In the genomic region with DNA sequence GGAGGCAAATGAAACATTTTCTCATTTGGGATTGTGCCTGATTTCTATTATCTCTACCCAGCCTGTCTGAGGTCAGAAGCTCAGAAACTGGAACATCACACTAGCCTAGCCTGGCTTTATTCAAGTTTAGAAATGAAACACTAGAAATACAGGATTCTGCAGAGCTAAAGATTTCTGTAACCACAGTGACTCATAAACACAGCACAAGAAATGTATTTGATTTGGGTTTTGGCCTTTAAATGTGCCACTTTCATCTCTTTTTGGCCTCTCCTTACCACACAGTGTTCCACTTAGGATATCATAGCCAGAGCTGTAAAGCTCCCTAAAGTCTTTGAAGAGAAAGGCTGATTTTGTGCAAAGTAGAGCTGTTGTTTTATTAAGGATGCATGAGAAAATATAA, we compare ENCODE assay signal across 20 cellular contexts.
A peak's percentile ranks its signal among the peaks of the same experiment; 100 is the strongest.
DNase-seq lines count a peak whose midpoint lies in the region; ATAC-seq, FAIRE-seq and TF ChIP-seq lines count a peak whose summit lies in the region.
"Had no signal": no experiment of that assay in that cellular context is flagged by ENCODE, and none has a peak within 500 bp of the region (broad histone marks: within the 10 kb centered on the region; RNA-seq: fewer than 3 reads in every experiment).

No MANE protein-coding gene starts in this region.

- H3K36me3 Mint-ChIP-seq in endothelial cell (ENCODE audit: low read depth, unreplicated experiment) (no peaks in the 10 kb centered on the region), Calu3 (ENCODE audit: insufficient read depth, unreplicated experiment) (no peaks in the 10 kb centered on the region)
- H3K36me3 Mint-ChIP-seq: CD8-positive, alpha-beta T cell had no signal

- no peak overlapping the region for H3K4me3 Mint-ChIP-seq in endothelial cell (ENCODE audit: unreplicated experiment)
- no peak overlapping the region for H3K4me3 Mint-ChIP-seq in Calu3 (ENCODE audit: low read depth, unreplicated experiment)
- H3K4me3 Mint-ChIP-seq: CD8-positive, alpha-beta T cell; nephron had no signal

- H3K4me1 ChIP-seq in keratinocyte (ENCODE audit: control insufficient read depth, extremely low read depth, insufficient read depth, low read length) = peaks cover 16% of the 10 kb centered on the region
- H3K4me1 ChIP-seq: prostate gland had no signal

- H3K9ac ChIP-seq in keratinocyte (ENCODE audit: control insufficient read depth, extremely low read depth, insufficient read depth, low read length) = no peak overlapping the region

- no peaks in the 10 kb centered on the region for H3K27me3 Mint-ChIP-seq in endothelial cell (ENCODE audit: unreplicated experiment)
- H3K27me3 Mint-ChIP-seq in Calu3 (ENCODE audit: unreplicated experiment) = no peaks in the 10 kb centered on the region

- no peak for FAIRE-seq in keratinocyte (lab: Jason Lieb, UNC)
- FAIRE-seq: GM18507 had no signal

- DNase-seq in AG08395 (ENCODE audit: low spot score) = peak; percentile 27
- DNase-seq in astrocyte of the spinal cord (ENCODE audit: low read depth, low spot score) = peak; percentile 46
- DNase-seq in keratinocyte (ENCODE audit: low read depth, low spot score) = no peak
- no peak for DNase-seq in T-helper 1 cell
- no peak for DNase-seq in endothelial cell (ENCODE audit: low spot score)
- DNase-seq in Calu3 = no peak
- DNase-seq: ACHN; activated CD4-positive, alpha-beta T cell treated with anti-CD3 and anti-CD28 coated beads, Interleukin-2, amount 50 U/mL, for 1 hour; activated CD8-positive, alpha-beta memory T cell treated with anti-CD3 and anti-CD28 coated beads, Interleukin-2, amount 50 U/mL, for 48 hours; activated gamma-delta T cell; CD8-positive, alpha-beta T cell; DMS79; NCI-H1417 treated with DMSO at 0.1 percent for 48 hours; NCI-H526; SIG-M5 had no signal

- H3K4me1 Mint-ChIP-seq in endothelial cell (ENCODE audit: unreplicated experiment) (no peaks in the 10 kb centered on the region), Calu3 (ENCODE audit: low read depth, unreplicated experiment) (no peaks in the 10 kb centered on the region)

- H4K20me1 ChIP-seq in keratinocyte (ENCODE audit: control insufficient read depth, extremely low read depth, insufficient read depth, low read length) = no peaks in the 10 kb centered on the region

- no peaks in the 10 kb centered on the region for H3K9me3 ChIP-seq in keratinocyte (ENCODE audit: control insufficient read depth, low read depth, low read length)
- H3K9me3 ChIP-seq: prostate gland had no signal

- peak overlapping the region; percentile 11 for H3K4me2 ChIP-seq in keratinocyte (ENCODE audit: control insufficient read depth, extremely low read depth, insufficient read depth, low read depth, low read length)

- peak; percentile 48 for ATAC-seq in HG02610 (IDR thresholded peaks at IDR 0.05; ENCODE audit: unreplicated experiment)
- ATAC-seq in GM21381 (IDR thresholded peaks at IDR 0.05; ENCODE audit: unreplicated experiment) = no peak
- ATAC-seq: CD8-positive, alpha-beta T cell had no signal

- no peaks in the 10 kb centered on the region for H3K27me3 ChIP-seq in keratinocyte (ENCODE audit: control insufficient read depth, extremely low read depth, insufficient read depth, low read length)

- H3K36me3 ChIP-seq in keratinocyte (ENCODE audit: control insufficient read depth in 2 of 2, extremely low read depth in 1 of 2, insufficient read depth in 2 of 2, low read length in 2 of 2) = no peaks in the 10 kb centered on the region
- H3K36me3 ChIP-seq: prostate gland had no signal

- H3K4me3 ChIP-seq in astrocyte of the spinal cord (ENCODE audit: low read depth, low read length) (no peak overlapping the region), keratinocyte (ENCODE audit: control insufficient read depth in 2 of 3, extremely low read depth in 1 of 3, insufficient read depth in 2 of 3, low read depth in 1 of 3, low read length in 3 of 3) (no peak overlapping the region)
- H3K4me3 ChIP-seq: prostate gland had no signal

- no peak for TF ChIP-seq CTCF in astrocyte of the spinal cord (IDR thresholded peaks at IDR 0.05; ENCODE audit: low read depth, low read length)
- TF ChIP-seq CTCF in keratinocyte (optimal IDR thresholded peaks at IDR 0.05 in 1 of 3, IDR thresholded peaks at IDR 0.05 in 1 of 3, conservative IDR thresholded peaks at IDR 0.05 in 1 of 3; ENCODE audit: extremely low read depth in 1 of 3, insufficient read depth in 2 of 3, low read length in 3 of 3) = no peak
- no peak for TF ChIP-seq CTCF in endothelial cell (IDR thresholded peaks at IDR 0.05; ENCODE audit: unreplicated experiment)
- no peak for TF ChIP-seq CTCF in Calu3 (IDR thresholded peaks at IDR 0.05; ENCODE audit: unreplicated experiment)

- no peak overlapping the region for H3K27ac ChIP-seq in keratinocyte (ENCODE audit: control insufficient read depth, insufficient read depth, low read length)
- H3K27ac ChIP-seq: prostate gland had no signal

- H3K79me2 ChIP-seq in keratinocyte (ENCODE audit: control insufficient read depth, insufficient read depth, low read length) = no peaks in the 10 kb centered on the region

- in situ Hi-C loops in astrocyte of the spinal cord (cut with HindIII; ENCODE audit: low sequenced_read_pairs) = no loop called here

- no peaks in the 10 kb centered on the region for H3K9me3 Mint-ChIP-seq in endothelial cell (ENCODE audit: unreplicated experiment)
- H3K9me3 Mint-ChIP-seq in Calu3 (ENCODE audit: low read depth, unreplicated experiment) = no peaks in the 10 kb centered on the region
- H3K9me3 Mint-ChIP-seq: CD8-positive, alpha-beta T cell; nephron had no signal

- CTCF ChIA-PET in Calu3 (lab: Charles Lee) = no interaction called here

- no peaks in the 10 kb centered on the region for H3K9me1 ChIP-seq in keratinocyte (ENCODE audit: control insufficient read depth, extremely low read depth, insufficient read depth, low read length)

- no peak overlapping the region for H2AFZ ChIP-seq in keratinocyte (ENCODE audit: control insufficient read depth, low read length)

- BruUV-seq in Calu3 (replicated peaks; lab: Mats Ljungman, UMichigan) = no TSS peak

- dilution Hi-C loops in keratinocyte (cut with MboI; ENCODE audit: extremely low pct_ligation_motif_present, low sequenced_read_pairs) = no loop called here

- intact Hi-C loops in Calu3 (cut with micrococcal nuclease; ENCODE audit: unreplicated experiment) = no loop called here

- no peak overlapping the region for H3K27ac Mint-ChIP-seq in endothelial cell (ENCODE audit: unreplicated experiment)
- no peak overlapping the region for H3K27ac Mint-ChIP-seq in Calu3 (ENCODE audit: unreplicated experiment)
- H3K27ac Mint-ChIP-seq: CD8-positive, alpha-beta T cell; nephron had no signal

Comparison
In these comparisons a context has a peak if more than half of its experiments do, and no peak if none do; other contexts are left out.
1. DNase-seq: peak in AG08395 (single experiment) and astrocyte of the spinal cord (single experiment); none in keratinocyte (single experiment), T-helper 1 cell (0 of 5), endothelial cell (single experiment) and Calu3 (single experiment).